17 cellular contexts compared by ENCODE assay signal in genomic region chr1:111110197-111110899, GRCh38. TPM values are rescaled to one million over a fixed set of nuclear protein-coding genes. Genes with fewer than 3 reads are reported as not detected.
DNase-seq lines count a peak whose midpoint lies in the region; ATAC-seq, FAIRE-seq and TF ChIP-seq lines count a peak whose summit lies in the region.
"Had no signal": no experiment of that assay in that cellular context is flagged by ENCODE, and none has a peak within 500 bp of the region (broad histone marks: within the 10 kb centered on the region; RNA-seq: fewer than 3 reads in every experiment).

No MANE protein-coding gene starts in this region.

- no peak for FAIRE-seq in small intestine (lab: Jason Lieb, UNC)
- FAIRE-seq: A204.1 had no signal

- no peaks in the 10 kb centered on the region for H3K4me1 ChIP-seq in thyroid gland
- no peaks in the 10 kb centered on the region for H3K4me1 ChIP-seq in small intestine (ENCODE audit: control insufficient read depth in 2 of 2, insufficient read depth in 1 of 2, low read depth in 1 of 2, low read length in 1 of 2)
- H3K4me1 ChIP-seq: neural progenitor cell, tibial nerve had no signal

- H3K36me3 ChIP-seq in thyroid gland, result no peaks in the 10 kb centered on the region
- peaks cover 0 to 2% of the 10 kb centered on the region in 2 donors for H3K36me3 ChIP-seq in small intestine (ENCODE audit: control insufficient read depth in 2 of 2, insufficient read depth in 2 of 2, low read length in 2 of 2)
- H3K36me3 ChIP-seq: neural progenitor cell had no signal

- H3K27me3 ChIP-seq in thyroid gland, result no peaks in the 10 kb centered on the region
- H3K27me3 ChIP-seq in small intestine (ENCODE audit: control insufficient read depth in 2 of 2, insufficient read depth in 2 of 2, low read length in 2 of 2), result no peaks in the 10 kb centered on the region
- H3K27me3 ChIP-seq: neural progenitor cell, tibial nerve had no signal

- intact Hi-C loops in thyroid gland (cut with DNase I), result no loop called here
- intact Hi-C loops in left cardiac atrium (cut with DNase I), result no loop called here

- H3K27ac ChIP-seq in VCaP (peak overlapping the region; percentile 53), thyroid gland (no peak overlapping the region), small intestine (ENCODE audit: low read depth in 1 of 2, low read length in 1 of 2) (no peak overlapping the region)
- H3K27ac ChIP-seq: neural progenitor cell, tibial nerve had no signal

- H3K9me3 ChIP-seq in thyroid gland (no peaks in the 10 kb centered on the region), small intestine (ENCODE audit: control insufficient read depth, low read depth) (no peaks in the 10 kb centered on the region)

- TF ChIP-seq CTCF in AG10803 (conservative IDR thresholded peaks at IDR 0.05; ENCODE audit: low read length) (no peak), VCaP (conservative IDR thresholded peaks at IDR 0.05) (no peak), thyroid gland (IDR thresholded peaks at IDR 0.05) (no peak)

- DNase-seq in AG10803 (ENCODE audit: low read depth) (peak; percentile 6), NCI-H1092 treated with DMSO at 0.1 percent for 48 hours (lab: John Stamatoyannopoulos, UW) (peak; percentile 42), left lobe of liver (ENCODE audit: low spot score) (peak; percentile 55), thyroid gland (no peak), small intestine (no peak), glomerular visceral epithelial cell (ENCODE audit: extremely low spot score) (no peak), left cardiac atrium (no peak)
- DNase-seq: CD4-positive, CD25-positive, alpha-beta regulatory T cell; erythroblast; glutamatergic neuron; immature natural killer cell; stimulated activated naive B cell treated with anti-CD40 and anti-IgM and Interleukin-4, amounts not matched to agents 10 μg/mL and 1 μg/mL and 100 μg/mL, for 72 hours; SW 1271 had no signal

- WGBS in thyroid gland, 2 donors, result 100% methylated on average over 1 of the region's 1 CpG
- WGBS in small intestine, 3 donors, result 83 to 100% (median 87%) methylated on average over 1 of the region's 1 CpG

- ATAC-seq in left lobe of liver (peak; percentile 99), left cardiac atrium (no peak)
- ATAC-seq: stimulated activated naive B cell treated with anti-CD40 and anti-IgM and Interleukin-4, amounts not matched to agents 10 μg/mL and 1 μg/mL and 100 μg/mL, for 72 hours had no signal

- H3K4me3 ChIP-seq in AG10803 (ENCODE audit: low read length) (no peak overlapping the region), thyroid gland (replicated peaks in 1 of 3) (no peak overlapping the region), small intestine (ENCODE audit: low read depth in 1 of 2, low read length in 2 of 2) (no peak overlapping the region)
- H3K4me3 ChIP-seq: neural progenitor cell, tibial nerve had no signal

- TF ChIP-seq POLR2A in thyroid gland (IDR thresholded peaks at IDR 0.05), result no peak

RNA-seq across cellular contexts. Expression of gene DRAM2, which starts 29.5 kb away (rescaled TPM):
- total RNA-seq in left lobe of liver (15.0 TPM), thyroid gland (100 to 1,000 TPM in 1 of 4 donors, 10 to 100 TPM in 3; 26.5 to 105 (median 51.7) TPM), left cardiac atrium (10 to 100 TPM; 43.5 to 44.6 TPM)
- polyA plus RNA-seq in small intestine, result 10 to 100 TPM; 37.0 to 41.2 (median 39.3) TPM

RNA-seq across cellular contexts. Expression of gene CEPT1, which starts 29.7 kb away (rescaled TPM):
- total RNA-seq in left lobe of liver (26.6 TPM), thyroid gland (10 to 100 TPM; 32.2 to 53.8 (median 51.7) TPM), left cardiac atrium (10 to 100 TPM; 15.8 to 17.6 TPM)
- polyA plus RNA-seq in small intestine, result 10 to 100 TPM in 2 of 3 donors, 1 to 10 TPM in 1; 10.0 to 23.2 (median 13.2) TPM

Comparison
In these comparisons a context has a peak if more than half of its experiments do, and no peak if none do; other contexts are left out.
1. DNase-seq: peak in AG10803 (single experiment), NCI-H1092 treated with DMSO at 0.1 percent for 48 hours (single experiment) and left lobe of liver (single experiment); none in thyroid gland (0 of 2), small intestine (single experiment), glomerular visceral epithelial cell (single experiment) and left cardiac atrium (single experiment).